In the genomic region with DNA sequence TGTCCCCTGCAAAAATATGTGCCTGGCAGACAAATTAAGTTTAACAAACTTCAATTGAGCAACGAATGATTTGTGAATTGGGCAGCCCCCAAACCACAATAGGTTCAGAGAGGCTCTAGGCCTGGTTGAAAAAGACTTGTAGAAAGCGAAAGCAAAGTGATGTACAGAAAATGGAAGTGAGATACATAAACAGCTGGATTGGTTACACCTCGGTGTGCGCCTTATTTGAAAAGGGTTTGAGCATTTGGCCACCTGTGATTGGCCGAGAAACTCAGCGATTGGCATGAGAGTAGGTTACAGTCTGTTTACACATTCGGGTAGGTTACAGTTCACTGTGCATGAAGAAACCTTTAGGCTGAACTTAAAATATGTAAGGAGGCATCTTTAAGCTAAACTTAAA, we compare ENCODE assay signal across 11 cellular contexts.
DNase-seq lines count a peak whose midpoint lies in the region; ATAC-seq, FAIRE-seq and TF ChIP-seq lines count a peak whose summit lies in the region.
"Had no signal": no experiment of that assay in that cellular context is flagged by ENCODE, and none has a peak within 500 bp of the region (broad histone marks: within the 10 kb centered on the region; RNA-seq: fewer than 3 reads in every experiment).

No MANE protein-coding gene starts in this region.

- DNase-seq in germinal center (ENCODE audit: low spot score) (peak; percentile 73), H54 (ENCODE audit: insufficient read length, low spot score) (no peak), Right ventricle myocardium inferior (ENCODE audit: missing footprints) (no peak)
- DNase-seq in activated T-cell treated with anti-CD3 and anti-CD28 coated beads, Interleukin-2, amount 50 U/mL, for 48 hours = no peak
- DNase-seq: activated gamma-delta T cell treated with Interleukin-2 at 50 U/mL for 16 hours; heart right ventricle; stimulated activated CD4-positive, alpha-beta T cell treated with anti-CD3 and anti-CD28 coated beads, Interleukin-15, amount 100 ng/mL, for 24 hours; testis had no signal

- intact Hi-C loops in Right ventricle myocardium inferior (cut with DNase I) = no loop called here

- no peak for TF ChIP-seq POLR2A in H54 (IDR thresholded peaks at IDR 0.05; ENCODE audit: low read depth, low read length)

- no peak for FAIRE-seq in H54 (lab: Jason Lieb, UNC)

- ATAC-seq in GM18873 (IDR thresholded peaks at IDR 0.05; ENCODE audit: low FRiP score, unreplicated experiment) (peak; percentile 92), GM21526 (IDR thresholded peaks at IDR 0.05; ENCODE audit: low FRiP score, unreplicated experiment) (peak; percentile 91), HG03135 (IDR thresholded peaks at IDR 0.05; ENCODE audit: unreplicated experiment) (peak; percentile 91), Right ventricle myocardium inferior (no peak)
- ATAC-seq: heart right ventricle had no signal
